Comparison of ENCODE assay signal across 1 cellular context in genomic region chr14:98819132-98819866, GRCh38.
TF ChIP-seq lines count a peak whose summit lies in the region.

No MANE protein-coding gene starts in this region.

TF ChIP-seq in WTC11, 78 proteins besides CTCF, POLR2A, EP300 and RAD21 (continued from another document and continues in another):
- no peak for TF ChIP-seq PRDM15 (CRISPR knock-in tag; IDR thresholded peaks at IDR 0.05)
- no peak for TF ChIP-seq RORB (CRISPR knock-in tag; IDR thresholded peaks at IDR 0.05)
- TF ChIP-seq ATF6 (CRISPR knock-in tag; IDR thresholded peaks at IDR 0.05) = no peak
- TF ChIP-seq, protein P1, sequence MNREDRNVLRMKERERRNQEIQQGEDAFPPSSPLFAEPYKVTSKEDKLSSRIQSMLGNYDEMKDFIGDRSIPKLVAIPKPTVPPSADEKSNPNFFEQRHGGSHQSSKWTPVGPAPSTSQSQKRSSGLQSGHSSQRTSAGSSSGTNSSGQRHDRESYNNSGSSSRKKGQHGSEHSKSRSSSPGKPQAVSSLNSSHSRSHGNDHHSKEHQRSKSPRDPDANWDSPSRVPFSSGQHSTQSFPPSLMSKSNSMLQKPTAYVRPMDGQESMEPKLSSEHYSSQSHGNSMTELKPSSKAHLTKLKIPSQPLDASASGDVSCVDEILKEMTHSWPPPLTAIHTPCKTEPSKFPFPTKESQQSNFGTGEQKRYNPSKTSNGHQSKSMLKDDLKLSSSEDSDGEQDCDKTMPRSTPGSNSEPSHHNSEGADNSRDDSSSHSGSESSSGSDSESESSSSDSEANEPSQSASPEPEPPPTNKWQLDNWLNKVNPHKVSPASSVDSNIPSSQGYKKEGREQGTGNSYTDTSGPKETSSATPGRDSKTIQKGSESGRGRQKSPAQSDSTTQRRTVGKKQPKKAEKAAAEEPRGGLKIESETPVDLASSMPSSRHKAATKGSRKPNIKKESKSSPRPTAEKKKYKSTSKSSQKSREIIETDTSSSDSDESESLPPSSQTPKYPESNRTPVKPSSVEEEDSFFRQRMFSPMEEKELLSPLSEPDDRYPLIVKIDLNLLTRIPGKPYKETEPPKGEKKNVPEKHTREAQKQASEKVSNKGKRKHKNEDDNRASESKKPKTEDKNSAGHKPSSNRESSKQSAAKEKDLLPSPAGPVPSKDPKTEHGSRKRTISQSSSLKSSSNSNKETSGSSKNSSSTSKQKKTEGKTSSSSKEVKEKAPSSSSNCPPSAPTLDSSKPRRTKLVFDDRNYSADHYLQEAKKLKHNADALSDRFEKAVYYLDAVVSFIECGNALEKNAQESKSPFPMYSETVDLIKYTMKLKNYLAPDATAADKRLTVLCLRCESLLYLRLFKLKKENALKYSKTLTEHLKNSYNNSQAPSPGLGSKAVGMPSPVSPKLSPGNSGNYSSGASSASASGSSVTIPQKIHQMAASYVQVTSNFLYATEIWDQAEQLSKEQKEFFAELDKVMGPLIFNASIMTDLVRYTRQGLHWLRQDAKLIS (CRISPR knock-in tag; IDR thresholded peaks at IDR 0.05; ENCODE audit: borderline replicate concordance) = no peak
- TF ChIP-seq, protein P2, sequence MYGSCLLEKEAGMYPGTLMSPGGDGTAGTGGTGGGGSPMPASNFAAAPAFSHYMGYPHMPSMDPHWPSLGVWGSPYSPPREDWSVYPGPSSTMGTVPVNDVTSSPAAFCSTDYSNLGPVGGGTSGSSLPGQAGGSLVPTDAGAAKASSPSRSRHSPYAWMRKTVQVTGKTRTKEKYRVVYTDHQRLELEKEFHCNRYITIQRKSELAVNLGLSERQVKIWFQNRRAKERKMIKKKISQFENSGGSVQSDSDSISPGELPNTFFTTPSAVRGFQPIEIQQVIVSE (CRISPR knock-in tag; IDR thresholded peaks at IDR 0.05; ENCODE audit: borderline replicate concordance) = no peak
- no peak for TF ChIP-seq STAT6 (CRISPR knock-in tag; conservative IDR thresholded peaks at IDR 0.05; ENCODE audit: low read depth)
- TF ChIP-seq, protein P3, sequence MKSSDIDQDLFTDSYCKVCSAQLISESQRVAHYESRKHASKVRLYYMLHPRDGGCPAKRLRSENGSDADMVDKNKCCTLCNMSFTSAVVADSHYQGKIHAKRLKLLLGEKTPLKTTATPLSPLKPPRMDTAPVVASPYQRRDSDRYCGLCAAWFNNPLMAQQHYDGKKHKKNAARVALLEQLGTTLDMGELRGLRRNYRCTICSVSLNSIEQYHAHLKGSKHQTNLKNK (CRISPR knock-in tag; IDR thresholded peaks at IDR 0.05) = no peak
- TF ChIP-seq, protein P4, sequence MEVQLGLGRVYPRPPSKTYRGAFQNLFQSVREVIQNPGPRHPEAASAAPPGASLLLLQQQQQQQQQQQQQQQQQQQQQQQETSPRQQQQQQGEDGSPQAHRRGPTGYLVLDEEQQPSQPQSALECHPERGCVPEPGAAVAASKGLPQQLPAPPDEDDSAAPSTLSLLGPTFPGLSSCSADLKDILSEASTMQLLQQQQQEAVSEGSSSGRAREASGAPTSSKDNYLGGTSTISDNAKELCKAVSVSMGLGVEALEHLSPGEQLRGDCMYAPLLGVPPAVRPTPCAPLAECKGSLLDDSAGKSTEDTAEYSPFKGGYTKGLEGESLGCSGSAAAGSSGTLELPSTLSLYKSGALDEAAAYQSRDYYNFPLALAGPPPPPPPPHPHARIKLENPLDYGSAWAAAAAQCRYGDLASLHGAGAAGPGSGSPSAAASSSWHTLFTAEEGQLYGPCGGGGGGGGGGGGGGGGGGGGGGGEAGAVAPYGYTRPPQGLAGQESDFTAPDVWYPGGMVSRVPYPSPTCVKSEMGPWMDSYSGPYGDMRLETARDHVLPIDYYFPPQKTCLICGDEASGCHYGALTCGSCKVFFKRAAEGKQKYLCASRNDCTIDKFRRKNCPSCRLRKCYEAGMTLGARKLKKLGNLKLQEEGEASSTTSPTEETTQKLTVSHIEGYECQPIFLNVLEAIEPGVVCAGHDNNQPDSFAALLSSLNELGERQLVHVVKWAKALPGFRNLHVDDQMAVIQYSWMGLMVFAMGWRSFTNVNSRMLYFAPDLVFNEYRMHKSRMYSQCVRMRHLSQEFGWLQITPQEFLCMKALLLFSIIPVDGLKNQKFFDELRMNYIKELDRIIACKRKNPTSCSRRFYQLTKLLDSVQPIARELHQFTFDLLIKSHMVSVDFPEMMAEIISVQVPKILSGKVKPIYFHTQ (CRISPR knock-in tag; IDR thresholded peaks at IDR 0.05) = no peak
- no peak for TF ChIP-seq ZNF263 (CRISPR knock-in tag; IDR thresholded peaks at IDR 0.05; ENCODE audit: low read depth)
- no peak for TF ChIP-seq JAZF1 (CRISPR knock-in tag; IDR thresholded peaks at IDR 0.05)
- no peak for TF ChIP-seq PREB (CRISPR knock-in tag; IDR thresholded peaks at IDR 0.05; ENCODE audit: borderline replicate concordance)
- TF ChIP-seq ZNF396 (CRISPR knock-in tag; IDR thresholded peaks at IDR 0.05; ENCODE audit: borderline replicate concordance) = no peak
- no peak for TF ChIP-seq CREM (CRISPR knock-in tag; IDR thresholded peaks at IDR 0.05)
- TF ChIP-seq NR3C1 (CRISPR knock-in tag; conservative IDR thresholded peaks at IDR 0.05; ENCODE audit: low read depth) = no peak
- no peak for TF ChIP-seq CREB1 (CRISPR knock-in tag; IDR thresholded peaks at IDR 0.05)
- TF ChIP-seq NR2C2 (CRISPR knock-in tag; IDR thresholded peaks at IDR 0.05) = no peak
- peak; percentile 50; the same call in 1 of the 2 replicates for TF ChIP-seq EMX1 (CRISPR knock-in tag; IDR thresholded peaks at IDR 0.05)
- TF ChIP-seq, protein P5, sequence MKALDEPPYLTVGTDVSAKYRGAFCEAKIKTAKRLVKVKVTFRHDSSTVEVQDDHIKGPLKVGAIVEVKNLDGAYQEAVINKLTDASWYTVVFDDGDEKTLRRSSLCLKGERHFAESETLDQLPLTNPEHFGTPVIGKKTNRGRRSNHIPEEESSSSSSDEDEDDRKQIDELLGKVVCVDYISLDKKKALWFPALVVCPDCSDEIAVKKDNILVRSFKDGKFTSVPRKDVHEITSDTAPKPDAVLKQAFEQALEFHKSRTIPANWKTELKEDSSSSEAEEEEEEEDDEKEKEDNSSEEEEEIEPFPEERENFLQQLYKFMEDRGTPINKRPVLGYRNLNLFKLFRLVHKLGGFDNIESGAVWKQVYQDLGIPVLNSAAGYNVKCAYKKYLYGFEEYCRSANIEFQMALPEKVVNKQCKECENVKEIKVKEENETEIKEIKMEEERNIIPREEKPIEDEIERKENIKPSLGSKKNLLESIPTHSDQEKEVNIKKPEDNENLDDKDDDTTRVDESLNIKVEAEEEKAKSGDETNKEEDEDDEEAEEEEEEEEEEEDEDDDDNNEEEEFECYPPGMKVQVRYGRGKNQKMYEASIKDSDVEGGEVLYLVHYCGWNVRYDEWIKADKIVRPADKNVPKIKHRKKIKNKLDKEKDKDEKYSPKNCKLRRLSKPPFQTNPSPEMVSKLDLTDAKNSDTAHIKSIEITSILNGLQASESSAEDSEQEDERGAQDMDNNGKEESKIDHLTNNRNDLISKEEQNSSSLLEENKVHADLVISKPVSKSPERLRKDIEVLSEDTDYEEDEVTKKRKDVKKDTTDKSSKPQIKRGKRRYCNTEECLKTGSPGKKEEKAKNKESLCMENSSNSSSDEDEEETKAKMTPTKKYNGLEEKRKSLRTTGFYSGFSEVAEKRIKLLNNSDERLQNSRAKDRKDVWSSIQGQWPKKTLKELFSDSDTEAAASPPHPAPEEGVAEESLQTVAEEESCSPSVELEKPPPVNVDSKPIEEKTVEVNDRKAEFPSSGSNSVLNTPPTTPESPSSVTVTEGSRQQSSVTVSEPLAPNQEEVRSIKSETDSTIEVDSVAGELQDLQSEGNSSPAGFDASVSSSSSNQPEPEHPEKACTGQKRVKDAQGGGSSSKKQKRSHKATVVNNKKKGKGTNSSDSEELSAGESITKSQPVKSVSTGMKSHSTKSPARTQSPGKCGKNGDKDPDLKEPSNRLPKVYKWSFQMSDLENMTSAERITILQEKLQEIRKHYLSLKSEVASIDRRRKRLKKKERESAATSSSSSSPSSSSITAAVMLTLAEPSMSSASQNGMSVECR (CRISPR knock-in tag; IDR thresholded peaks at IDR 0.05; ENCODE audit: borderline replicate concordance) = no peak
- TF ChIP-seq FOXJ3 (CRISPR knock-in tag; IDR thresholded peaks at IDR 0.05; ENCODE audit: borderline replicate concordance) = no peak
- TF ChIP-seq ZNF232 (CRISPR knock-in tag; IDR thresholded peaks at IDR 0.05) = no peak
- TF ChIP-seq ERG (CRISPR knock-in tag; IDR thresholded peaks at IDR 0.05) = peak; percentile 60; the same call in 1 of the 2 replicates
- no peak for TF ChIP-seq GRHL2 (CRISPR knock-in tag; IDR thresholded peaks at IDR 0.05; ENCODE audit: insufficient replicate concordance, severe bottlenecking)
- no peak for TF ChIP-seq TCF7 (CRISPR knock-in tag; IDR thresholded peaks at IDR 0.05; ENCODE audit: low read depth)
